In the genomic region with DNA sequence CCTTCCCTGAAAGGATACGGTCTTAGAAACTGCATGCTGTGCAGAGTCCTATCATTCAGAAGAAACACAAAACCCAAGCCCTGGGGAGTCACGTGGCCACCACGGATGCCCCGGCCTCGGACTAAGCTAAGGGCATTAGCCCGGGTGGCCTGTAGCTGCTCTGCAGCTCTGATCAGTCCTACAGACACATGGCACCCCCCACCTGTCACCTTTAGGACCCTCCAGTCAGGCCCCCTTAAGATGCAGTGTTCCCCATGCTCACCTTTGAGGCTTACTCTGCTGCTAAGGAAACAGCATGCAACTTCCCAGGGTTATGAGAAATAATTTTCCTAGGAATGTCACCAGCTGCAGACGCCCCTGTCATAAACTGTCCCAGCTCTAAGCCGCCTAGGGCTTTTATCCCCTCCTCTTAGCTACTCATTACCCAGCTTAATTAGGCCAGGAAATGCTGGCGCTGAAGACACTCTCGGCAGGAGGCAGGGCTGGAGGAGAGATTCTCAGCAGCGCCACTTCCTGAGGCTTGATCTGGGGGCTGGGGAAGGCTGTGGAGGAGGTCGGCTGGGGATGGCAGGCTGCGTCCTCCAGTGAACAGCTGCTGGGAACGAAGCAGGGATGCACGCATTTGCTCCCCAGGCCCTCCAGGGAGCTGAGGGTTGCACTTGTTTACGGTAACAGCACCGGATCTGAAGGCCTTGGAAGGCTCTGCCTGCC, we compare ENCODE assay signal across 8 cellular contexts. TPM values are rescaled to one million over a fixed set of nuclear protein-coding genes. Genes with fewer than 3 reads are reported as not detected.
DNase-seq lines count a peak whose midpoint lies in the region; ATAC-seq and TF ChIP-seq lines count a peak whose summit lies in the region.

No MANE protein-coding gene starts in this region.

- ATAC-seq in HG03139 (IDR thresholded peaks at IDR 0.05; ENCODE audit: unreplicated experiment): peak; percentile 75
- peak; percentile 27 for ATAC-seq in left lung
- ATAC-seq in HG03045 (IDR thresholded peaks at IDR 0.05; ENCODE audit: unreplicated experiment): no peak

- H3K4me3 ChIP-seq in left lung (no peak overlapping the region), adrenal gland (no peak overlapping the region), coronary artery (no peak overlapping the region)

- H3K27ac ChIP-seq in left lung (no peak overlapping the region), adrenal gland (no peak overlapping the region), coronary artery (no peak overlapping the region)

- DNase-seq in left lung: no peak
- DNase-seq in adrenal gland: no peak
- DNase-seq in coronary artery (ENCODE audit: low spot score): no peak
- no peak for DNase-seq in activated CD4-positive, CD25-positive, alpha-beta regulatory T cell treated with anti-CD3 and anti-CD28 coated beads, Interleukin-2, amount 50 U/mL, for 72 hours

- no peaks in the 10 kb centered on the region for H3K36me3 ChIP-seq in ES-I3 (ENCODE audit: insufficient read depth, low read length)
- no peaks in the 10 kb centered on the region for H3K36me3 ChIP-seq in left lung
- H3K36me3 ChIP-seq in adrenal gland (replicated peaks in 1 of 2): no peaks in the 10 kb centered on the region

- no peak for TF ChIP-seq POLR2A in adrenal gland (IDR thresholded peaks at IDR 0.05)

- H3K4me1 ChIP-seq in ES-I3 (ENCODE audit: insufficient read depth, low read length) (peaks cover 62% of the 10 kb centered on the region), left lung (no peaks in the 10 kb centered on the region), adrenal gland (replicated peaks in 1 of 2) (no peaks in the 10 kb centered on the region)

- H3K9me3 ChIP-seq in ES-I3 (ENCODE audit: control insufficient read depth, insufficient read depth, low read length) (no peaks in the 10 kb centered on the region), left lung (no peaks in the 10 kb centered on the region), adrenal gland (replicated peaks in 1 of 3) (no peaks in the 10 kb centered on the region)

- H3K27me3 ChIP-seq in left lung: no peaks in the 10 kb centered on the region
- no peaks in the 10 kb centered on the region for H3K27me3 ChIP-seq in adrenal gland

- TF ChIP-seq CTCF in left lung (IDR thresholded peaks at IDR 0.05) (no peak), adrenal gland (IDR thresholded peaks at IDR 0.05) (no peak), coronary artery (IDR thresholded peaks at IDR 0.05) (no peak)

- intact Hi-C loops in left lung (cut with DNase I) (no loop called here), adrenal gland (cut with DNase I) (no loop called here)

- 42 to 56% (median 51%) methylated on average over 8 to 17 of the region's 17 CpGs for WGBS in adrenal gland, 4 donors

- H3K9ac ChIP-seq in ES-I3 (ENCODE audit: low read depth, low read length): peak overlapping the region; percentile 14

TF ChIP-seq in PFSK-1, 5 proteins besides CTCF, POLR2A, EP300 and RAD21:
- TF ChIP-seq POLR2AphosphoS5 (IDR thresholded peaks at IDR 0.05; ENCODE audit: low read depth, low read length) (peak; percentile 48), FOXP2 (optimal IDR thresholded peaks at IDR 0.05; ENCODE audit: borderline replicate concordance, extremely low read depth, extremely low read length, insufficient read depth) (peak; percentile 99), SIN3A (IDR thresholded peaks at IDR 0.05; ENCODE audit: borderline replicate concordance, insufficient read depth, low read length) (no peak), TAF1 (IDR thresholded peaks at IDR 0.05; ENCODE audit: borderline replicate concordance, insufficient read depth, low read length) (no peak)
- TF ChIP-seq, protein P1, sequence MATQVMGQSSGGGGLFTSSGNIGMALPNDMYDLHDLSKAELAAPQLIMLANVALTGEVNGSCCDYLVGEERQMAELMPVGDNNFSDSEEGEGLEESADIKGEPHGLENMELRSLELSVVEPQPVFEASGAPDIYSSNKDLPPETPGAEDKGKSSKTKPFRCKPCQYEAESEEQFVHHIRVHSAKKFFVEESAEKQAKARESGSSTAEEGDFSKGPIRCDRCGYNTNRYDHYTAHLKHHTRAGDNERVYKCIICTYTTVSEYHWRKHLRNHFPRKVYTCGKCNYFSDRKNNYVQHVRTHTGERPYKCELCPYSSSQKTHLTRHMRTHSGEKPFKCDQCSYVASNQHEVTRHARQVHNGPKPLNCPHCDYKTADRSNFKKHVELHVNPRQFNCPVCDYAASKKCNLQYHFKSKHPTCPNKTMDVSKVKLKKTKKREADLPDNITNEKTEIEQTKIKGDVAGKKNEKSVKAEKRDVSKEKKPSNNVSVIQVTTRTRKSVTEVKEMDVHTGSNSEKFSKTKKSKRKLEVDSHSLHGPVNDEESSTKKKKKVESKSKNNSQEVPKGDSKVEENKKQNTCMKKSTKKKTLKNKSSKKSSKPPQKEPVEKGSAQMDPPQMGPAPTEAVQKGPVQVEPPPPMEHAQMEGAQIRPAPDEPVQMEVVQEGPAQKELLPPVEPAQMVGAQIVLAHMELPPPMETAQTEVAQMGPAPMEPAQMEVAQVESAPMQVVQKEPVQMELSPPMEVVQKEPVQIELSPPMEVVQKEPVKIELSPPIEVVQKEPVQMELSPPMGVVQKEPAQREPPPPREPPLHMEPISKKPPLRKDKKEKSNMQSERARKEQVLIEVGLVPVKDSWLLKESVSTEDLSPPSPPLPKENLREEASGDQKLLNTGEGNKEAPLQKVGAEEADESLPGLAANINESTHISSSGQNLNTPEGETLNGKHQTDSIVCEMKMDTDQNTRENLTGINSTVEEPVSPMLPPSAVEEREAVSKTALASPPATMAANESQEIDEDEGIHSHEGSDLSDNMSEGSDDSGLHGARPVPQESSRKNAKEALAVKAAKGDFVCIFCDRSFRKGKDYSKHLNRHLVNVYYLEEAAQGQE (IDR thresholded peaks at IDR 0.05; ENCODE audit: insufficient read depth in 1 of 2, low read depth in 2 of 2, low read length in 2 of 2): peak; percentile 9 to 40; a peak in 1 of 4 replicates

RNA-seq across cellular contexts. Expression of a gene that starts 47.2 kb away (rescaled TPM):
- 1.1 TPM for polyA plus RNA-seq in PFSK-1 (2012; ENCODE audit: insufficient read length, low read depth)
- 10 to 100 TPM; 34.1 to 46.8 TPM for total RNA-seq in left lung
- total RNA-seq in adrenal gland: 10 to 100 TPM; 11.2 to 58.2 (median 19.7) TPM
- 10 to 100 TPM; 10.7 to 25.6 (median 13.2) TPM for polyA plus RNA-seq in adrenal gland
